Comparison of ENCODE assay signal across 16 cellular contexts in genomic region chr13:65378943-65379519, GRCh38.
DNase-seq lines count a peak whose midpoint lies in the region; TF ChIP-seq lines count a peak whose summit lies in the region.
"Had no signal": no experiment of that assay in that cellular context is flagged by ENCODE, and none has a peak within 500 bp of the region (broad histone marks: within the 10 kb centered on the region; RNA-seq: fewer than 3 reads in every experiment).

No MANE protein-coding gene starts in this region.

- no peak overlapping the region for H4K91ac ChIP-seq in mesenchymal stem cell (ENCODE audit: low read length)

- H3K23ac ChIP-seq in mesenchymal stem cell (ENCODE audit: low read length in 2 of 2), result no peak overlapping the region

- H3K4me3 ChIP-seq in astrocyte of the spinal cord (ENCODE audit: low read depth, low read length), result no peak overlapping the region
- no peak overlapping the region for H3K4me3 ChIP-seq in mesenchymal stem cell (ENCODE audit: insufficient read depth in 1 of 2, low read depth in 1 of 2, low read length in 2 of 2)
- H3K4me3 ChIP-seq in brain microvascular endothelial cell (ENCODE audit: low read depth, low read length), result no peak overlapping the region
- H3K4me3 ChIP-seq: A549, cardiac muscle cell, thyroid gland had no signal

- H2AFZ ChIP-seq in mesenchymal stem cell (ENCODE audit: low read depth, low read length), result no peak overlapping the region

- H2AK5ac ChIP-seq in mesenchymal stem cell (ENCODE audit: low read length, severe bottlenecking), result no peak overlapping the region

- H3K27me3 ChIP-seq in mesenchymal stem cell (ENCODE audit: control insufficient read depth in 1 of 2, insufficient read depth in 1 of 2, low read length in 2 of 2) (no peaks in the 10 kb centered on the region), brain microvascular endothelial cell (replicated peaks) (no peaks in the 10 kb centered on the region)
- H3K27me3 ChIP-seq: cardiac muscle cell, thyroid gland had no signal

- no peak overlapping the region for H2BK120ac ChIP-seq in mesenchymal stem cell (ENCODE audit: low read depth, low read length)

- H2BK12ac ChIP-seq in mesenchymal stem cell (ENCODE audit: low read length in 2 of 2), result no peak overlapping the region

- H3K27ac ChIP-seq in mesenchymal stem cell (ENCODE audit: low read length, poor library complexity, severe bottlenecking), result no peak overlapping the region
- no peak overlapping the region for H3K27ac ChIP-seq in brain microvascular endothelial cell
- H3K27ac ChIP-seq: A549, cardiac muscle cell, thyroid gland had no signal

- H3K9me3 ChIP-seq in mesenchymal stem cell (ENCODE audit: control insufficient read depth, low read length), result peaks cover 45% of the 10 kb centered on the region
- H3K9me3 ChIP-seq: A549, thyroid gland had no signal

- no peaks in the 10 kb centered on the region for H3K36me3 ChIP-seq in mesenchymal stem cell (ENCODE audit: control insufficient read depth in 1 of 2, insufficient read depth in 2 of 2, low read depth in 1 of 2, low read length in 2 of 2)
- no peaks in the 10 kb centered on the region for H3K36me3 ChIP-seq in brain microvascular endothelial cell (replicated peaks)
- H3K36me3 ChIP-seq: cardiac muscle cell, thyroid gland had no signal

- H3K18ac ChIP-seq in mesenchymal stem cell (ENCODE audit: low read depth in 1 of 2, low read length in 2 of 2), result no peak overlapping the region

- no peak overlapping the region for H3K4me2 ChIP-seq in mesenchymal stem cell (ENCODE audit: low read length, poor library complexity, severe bottlenecking)
- H3K4me2 ChIP-seq: A549 had no signal

- H2BK5ac ChIP-seq in mesenchymal stem cell (ENCODE audit: low read depth, low read length, poor library complexity, severe bottlenecking), result no peak overlapping the region

- no peaks in the 10 kb centered on the region for H3K4me1 ChIP-seq in mesenchymal stem cell (ENCODE audit: control insufficient read depth, insufficient read depth, low read depth, low read length)
- H3K4me1 ChIP-seq: A549, thyroid gland had no signal

- WGBS in mesenchymal stem cell, result 100% methylated on average over 1 of the region's 3 CpGs

- H3K9ac ChIP-seq in mesenchymal stem cell (ENCODE audit: low read length), result no peak overlapping the region

- no peak overlapping the region for H3K4ac ChIP-seq in mesenchymal stem cell (ENCODE audit: low read depth in 1 of 2, low read length in 2 of 2)

- in situ Hi-C loops in astrocyte of the spinal cord (cut with HindIII; ENCODE audit: low sequenced_read_pairs), result no loop called here
- in situ Hi-C loops in brain microvascular endothelial cell (cut with HindIII; ENCODE audit: low pct_ligation_motif_present, low sequenced_read_pairs), result no loop called here

- TF ChIP-seq CTCF in astrocyte of the spinal cord (IDR thresholded peaks at IDR 0.05; ENCODE audit: low read depth, low read length) (no peak), brain microvascular endothelial cell (IDR thresholded peaks at IDR 0.05; ENCODE audit: low read depth, low read length, missing control alignments) (no peak)

- H2BK15ac ChIP-seq in mesenchymal stem cell (ENCODE audit: low read depth, poor library complexity, severe bottlenecking), result no peak overlapping the region

- H3K14ac ChIP-seq in mesenchymal stem cell (ENCODE audit: low read length in 2 of 2), result no peak overlapping the region

- H4K8ac ChIP-seq in mesenchymal stem cell (ENCODE audit: low read length), result no peak overlapping the region

- DNase-seq in DMS53 (lab: John Stamatoyannopoulos, UW) (peak; percentile 13), DMS53 treated with DMSO at 0.1 percent for 48 hours (lab: John Stamatoyannopoulos, UW; ENCODE audit: unreplicated experiment) (no peak), NCI-H226 (peak; percentile 14), astrocyte of the spinal cord (ENCODE audit: low read depth, low spot score) (peak; percentile 37), mesenchymal stem cell (peak; percentile 42), brain microvascular endothelial cell (no peak), NOMO-1 treated with dmso at 0.1 percent for 144 hours (lab: John Stamatoyannopoulos, UW; ENCODE audit: unreplicated experiment) (no peak), NK-92 (lab: John Stamatoyannopoulos, UW; ENCODE audit: unreplicated experiment) (no peak)
- DNase-seq: activated CD4-positive, alpha-beta T cell treated with anti-CD3 and anti-CD28 coated beads, Interleukin-2, amount 50 U/mL, for 4 hours; activated effector memory CD4-positive, alpha-beta T cell treated with anti-CD3 and anti-CD28 coated beads, Interleukin-2, amount 50 U/mL, for 16 hours; NCI-H1694; stimulated activated CD4-positive, alpha-beta T cell treated with anti-CD3 and anti-CD28 coated beads, Interleukin-12 subunit alpha, Interleukin-12 subunit beta, amount 100 ng/mL, for 4 hours; T-helper 1 cell; thyroid gland had no signal

- no peaks in the 10 kb centered on the region for H3K79me1 ChIP-seq in mesenchymal stem cell (replicated peaks; ENCODE audit: low read length, poor library complexity, severe bottlenecking)

Comparison
In these comparisons a context has a peak if more than half of its experiments do, and no peak if none do; other contexts are left out.
1. DNase-seq: peak in DMS53 (single experiment), NCI-H226 (single experiment), astrocyte of the spinal cord (single experiment) and mesenchymal stem cell (single experiment); none in DMS53 treated with DMSO at 0.1 percent for 48 hours (single experiment), brain microvascular endothelial cell (single experiment), NOMO-1 treated with dmso at 0.1 percent for 144 hours (single experiment) and NK-92 (single experiment).